Comparison of ENCODE assay signal across 13 cellular contexts in the genomic region with DNA sequence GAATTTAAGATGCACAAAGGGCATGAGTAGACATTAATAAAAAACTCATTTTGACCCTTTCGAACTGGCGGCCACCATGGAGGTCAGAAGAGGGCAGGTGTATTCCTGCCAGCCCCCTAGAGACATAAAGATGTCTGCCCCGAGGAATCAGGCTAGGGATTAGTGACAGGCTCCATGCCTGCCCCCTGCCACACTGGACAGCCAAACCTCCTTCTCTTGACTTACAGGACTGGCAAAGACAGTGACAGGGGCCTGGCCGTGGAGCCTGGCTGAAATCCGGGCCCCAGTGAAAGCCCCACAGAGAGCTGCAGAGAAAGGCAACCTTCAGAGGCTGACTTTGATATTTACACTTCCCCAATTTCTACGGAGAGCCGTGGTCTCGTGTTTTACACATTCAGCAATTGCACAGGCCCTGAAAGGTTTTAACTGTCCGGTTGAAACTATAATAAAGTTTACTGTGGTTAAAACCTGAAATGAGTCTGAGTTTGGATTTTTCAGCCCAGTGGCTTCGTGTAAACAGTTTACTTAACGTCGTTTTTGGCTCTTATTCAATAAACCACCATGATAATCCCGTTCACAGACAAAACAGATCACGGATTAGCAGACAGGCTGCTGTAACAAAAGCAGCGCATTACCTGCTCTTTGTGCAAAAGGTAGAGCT.
DNase-seq lines count a peak whose midpoint lies in the region; ATAC-seq, FAIRE-seq and TF ChIP-seq lines count a peak whose summit lies in the region.
"Had no signal": no experiment of that assay in that cellular context is flagged by ENCODE, and none has a peak within 500 bp of the region (broad histone marks: within the 10 kb centered on the region; RNA-seq: fewer than 3 reads in every experiment).

No MANE protein-coding gene starts in this region.

- no peak for TF ChIP-seq CTCF in OCI-LY3 (IDR thresholded peaks at IDR 0.05; ENCODE audit: low read depth, low read length)
- TF ChIP-seq CTCF in right atrium auricular region (IDR thresholded peaks at IDR 0.05), result no peak

- H3K27ac Mint-ChIP-seq in T-cell, result no peak overlapping the region

- POLR2A ChIA-PET in T-cell (lab: Charles Lee), result no interaction called here

- no peaks in the 10 kb centered on the region for H3K79me2 ChIP-seq in OCI-LY3 (ENCODE audit: low read length)

- H3K27ac ChIP-seq in OCI-LY3 (ENCODE audit: low read length) (peak overlapping the region; percentile 80), rectal smooth muscle tissue (ENCODE audit: low read depth, low read length) (peak overlapping the region; percentile 85), right atrium auricular region (no peak overlapping the region)
- H3K27ac ChIP-seq: adrenal gland had no signal

- H3K36me3 ChIP-seq in OCI-LY3 (replicated peaks; ENCODE audit: low read depth, low read length), result peaks cover 7% of the 10 kb centered on the region
- H3K36me3 ChIP-seq in rectal smooth muscle tissue (ENCODE audit: control insufficient read depth, insufficient read depth, low read length), result no peaks in the 10 kb centered on the region
- no peaks in the 10 kb centered on the region for H3K36me3 ChIP-seq in right atrium auricular region
- H3K36me3 ChIP-seq: adrenal gland had no signal

- H3K4me1 ChIP-seq in OCI-LY3 (ENCODE audit: low read length) (peaks cover 19% of the 10 kb centered on the region), rectal smooth muscle tissue (ENCODE audit: control insufficient read depth, insufficient read depth, low read length) (peaks cover 40% of the 10 kb centered on the region), right atrium auricular region (no peaks in the 10 kb centered on the region)
- H3K4me1 ChIP-seq: adrenal gland had no signal

- no peak overlapping the region for H3K4me3 Mint-ChIP-seq in T-cell

- H3K4me2 ChIP-seq in OCI-LY3 (ENCODE audit: low read length), result peak overlapping the region; percentile 52

- H3K27me3 ChIP-seq in OCI-LY3 (ENCODE audit: low read depth, low read length) (no peaks in the 10 kb centered on the region), rectal smooth muscle tissue (ENCODE audit: control insufficient read depth, insufficient read depth, low read length) (no peaks in the 10 kb centered on the region), right atrium auricular region (no peaks in the 10 kb centered on the region)
- H3K27me3 ChIP-seq: adrenal gland had no signal

- ATAC-seq in GM18870 (IDR thresholded peaks at IDR 0.05; ENCODE audit: unreplicated experiment) (peak; percentile 77), HG03139 (IDR thresholded peaks at IDR 0.05; ENCODE audit: unreplicated experiment) (no peak), T-cell (replicated peaks in 1 of 4) (no peak)

- peaks cover 9% of the 10 kb centered on the region for H3K9me3 ChIP-seq in OCI-LY3 (ENCODE audit: insufficient read depth, low read length)
- H3K9me3 ChIP-seq in right atrium auricular region, result no peaks in the 10 kb centered on the region
- H3K9me3 ChIP-seq: adrenal gland had no signal

- H2AFZ ChIP-seq in OCI-LY3 (ENCODE audit: low read depth, low read length), result peak overlapping the region; percentile 82

- no peaks in the 10 kb centered on the region for H3K36me3 Mint-ChIP-seq in T-cell

- CTCF ChIA-PET in T-cell (lab: Charles Lee), result no interaction called here

- no peaks in the 10 kb centered on the region for H3K4me1 Mint-ChIP-seq in T-cell

- H3K9me3 Mint-ChIP-seq in T-cell, result peaks cover 12 to 24% (median 22%) of the 10 kb centered on the region in 3 donors

- no peak for FAIRE-seq in HTR-8/SVneo (lab: Jason Lieb, UNC)
- FAIRE-seq: H54 had no signal

- peak; percentile 52 for DNase-seq in H4 (ENCODE audit: low spot score)
- DNase-seq in HTR-8/SVneo (ENCODE audit: insufficient read length, low spot score), result no peak
- DNase-seq in right atrium auricular region (ENCODE audit: low spot score), result no peak
- DNase-seq in T-cell, result no peak
- DNase-seq: activated CD8-positive, alpha-beta memory T cell treated with anti-CD3 and anti-CD28 coated beads for 24 hours; effector CD4-positive, alpha-beta T cell; T-helper 2 cell had no signal

- H3K27me3 Mint-ChIP-seq in T-cell, result no peaks in the 10 kb centered on the region

- peak overlapping the region; percentile 32; the same call in 1 of the 2 replicates for H3K4me3 ChIP-seq in OCI-LY3 (ENCODE audit: low read length)
- no peak overlapping the region for H3K4me3 ChIP-seq in rectal smooth muscle tissue (ENCODE audit: low read length)
- no peak overlapping the region for H3K4me3 ChIP-seq in right atrium auricular region
- H3K4me3 ChIP-seq: adrenal gland had no signal

- peak overlapping the region; percentile 52 for H3K9ac ChIP-seq in OCI-LY3 (ENCODE audit: low read length)
- no peak overlapping the region for H3K9ac ChIP-seq in rectal smooth muscle tissue (ENCODE audit: low read length)

- H4K20me1 ChIP-seq in OCI-LY3 (ENCODE audit: insufficient read depth, low read length), result no peaks in the 10 kb centered on the region

Comparison
In these comparisons a context has a peak if more than half of its experiments do, and no peak if none do; other contexts are left out.
1. H3K27ac ChIP-seq: peak in OCI-LY3 (single experiment) and rectal smooth muscle tissue (single experiment); none in right atrium auricular region (0 of 2).